Comparison of ENCODE assay signal across 11 cellular contexts in genomic region chr10:105875050-105875449, GRCh38.
DNase-seq lines count a peak whose midpoint lies in the region; ATAC-seq and TF ChIP-seq lines count a peak whose summit lies in the region.
"Had no signal": no experiment of that assay in that cellular context is flagged by ENCODE, and none has a peak within 500 bp of the region (broad histone marks: within the 10 kb centered on the region; RNA-seq: fewer than 3 reads in every experiment).

No MANE protein-coding gene starts in this region.

- no peak overlapping the region for H3K27ac ChIP-seq in PC-3 (ENCODE audit: low read length)

- H3K27me3 ChIP-seq in PC-3 (ENCODE audit: low read length) = peaks cover 16% of the 10 kb centered on the region; the same call in 1 of the 2 replicates

- no peaks in the 10 kb centered on the region for H3K4me1 ChIP-seq in PC-3 (ENCODE audit: insufficient read depth, low read length)
- H3K4me1 ChIP-seq: Caco-2 had no signal

- CTCF ChIA-PET in PC-3 (lab: Charles Lee) = no interaction called here

- H3K9ac ChIP-seq in PC-3 (ENCODE audit: low read length) = no peak overlapping the region

- H2AFZ ChIP-seq in PC-3 (ENCODE audit: low read length) = no peak overlapping the region

- no peaks in the 10 kb centered on the region for H3K9me2 ChIP-seq in PC-3 (replicated peaks; ENCODE audit: low read length)

- H3K36me3 ChIP-seq in PC-3 (ENCODE audit: low read depth, low read length) = no peaks in the 10 kb centered on the region

- no peaks in the 10 kb centered on the region for H3K9me3 ChIP-seq in PC-3 (ENCODE audit: low read length)
- H3K9me3 ChIP-seq: Caco-2 had no signal

- H3K79me2 ChIP-seq in PC-3 (ENCODE audit: low read length) = no peaks in the 10 kb centered on the region

- ATAC-seq in HG03432 (IDR thresholded peaks at IDR 0.05; ENCODE audit: unreplicated experiment) (peak; percentile 73), PC-3 (no peak), HG02938 (IDR thresholded peaks at IDR 0.05; ENCODE audit: unreplicated experiment) (no peak)

- 41 to 76% methylated on average over 2 of the region's 2 CpGs for WGBS in lower leg skin, 2 donors

- no peaks in the 10 kb centered on the region for H4K20me1 ChIP-seq in PC-3 (ENCODE audit: low read length)

- no peaks in the 10 kb centered on the region for H3F3A ChIP-seq in PC-3 (ENCODE audit: low read length, unreplicated experiment)

- no peak overlapping the region for H3K4me3 ChIP-seq in PC-3 (ENCODE audit: low read length)
- H3K4me3 ChIP-seq in lower leg skin (ENCODE audit: low read depth, poor library complexity, severe bottlenecking) = no peak overlapping the region

- no peak overlapping the region for H3K4me2 ChIP-seq in PC-3 (ENCODE audit: low read length)

- DNase-seq in A172 (ENCODE audit: low spot score) (peak; percentile 64), PC-3 (peak; percentile 9), amniotic epithelial cell (ENCODE audit: low read depth) (peak; percentile 4), lower leg skin (ENCODE audit: low spot score in 2 of 2) (no peak), CD1c-positive myeloid dendritic cell (ENCODE audit: extremely low spot score) (no peak)
- DNase-seq: Caco-2; CD8-positive, alpha-beta memory T cell; HCEC 1CT; HFFc6 had no signal

- intact Hi-C loops in PC-3 (cut with micrococcal nuclease) (no loop called here), lower leg skin (cut with DNase I; ENCODE audit: low total_unique reads) (no loop called here)

- no peak for TF ChIP-seq CTCF in PC-3 (conservative IDR thresholded peaks at IDR 0.05; ENCODE audit: low read depth, low read length)
- no peak for TF ChIP-seq CTCF in lower leg skin (IDR thresholded peaks at IDR 0.05)

- POLR2A ChIA-PET in PC-3 (lab: Charles Lee; ENCODE audit: unreplicated experiment) = no interaction called here

- TF ChIP-seq POLR2A in lower leg skin (IDR thresholded peaks at IDR 0.05) = no peak

- no TSS peak for BruUV-seq in PC-3 (replicated peaks; lab: Mats Ljungman, UMichigan)

Comparison
In these comparisons a context has a peak if more than half of its experiments do, and no peak if none do; other contexts are left out.
1. DNase-seq: peak in A172 (single experiment), PC-3 (single experiment) and amniotic epithelial cell (single experiment); none in lower leg skin (0 of 2) and CD1c-positive myeloid dendritic cell (single experiment).